In the genomic region with DNA sequence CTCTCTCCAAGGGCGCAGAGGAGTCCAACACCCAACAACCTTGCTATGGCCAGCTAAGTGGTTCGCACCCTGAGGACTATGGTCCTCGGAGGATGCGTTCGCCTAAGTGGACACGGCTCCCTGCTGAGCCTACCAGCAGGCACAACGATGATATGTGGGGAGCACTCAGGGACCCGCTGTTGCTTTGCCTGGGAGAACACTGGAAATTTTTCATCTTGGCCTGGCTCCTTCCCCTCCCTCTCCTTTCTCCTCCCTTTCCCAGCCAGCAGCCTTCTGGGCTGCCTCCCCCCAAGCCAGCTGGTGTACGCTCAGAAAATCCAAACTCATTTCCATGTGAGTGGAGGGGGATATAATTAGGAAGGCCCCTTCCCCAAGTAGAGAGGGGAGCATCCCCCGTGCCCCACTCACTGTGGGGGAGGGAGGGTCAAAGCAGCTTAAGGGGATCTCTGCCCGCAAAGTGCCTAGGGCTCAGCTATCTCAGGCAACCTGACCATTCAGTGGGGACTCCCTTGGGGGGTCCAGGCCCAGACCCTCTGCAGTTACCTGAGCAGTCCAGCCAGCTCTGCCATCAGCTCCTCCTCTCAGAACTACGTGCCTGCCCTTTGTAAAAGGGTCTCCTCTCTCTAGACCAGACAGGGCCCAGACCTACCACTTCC, we compare ENCODE assay signal across 8 cellular contexts. TPM values are rescaled to one million over a fixed set of nuclear protein-coding genes. Genes with fewer than 3 reads are reported as not detected.
A peak's percentile ranks its signal among the peaks of the same experiment; 100 is the strongest.
DNase-seq lines count a peak whose midpoint lies in the region; ATAC-seq and TF ChIP-seq lines count a peak whose summit lies in the region.

No MANE protein-coding gene starts in this region.

- H3K4me3 ChIP-seq in SJSA1 = peak overlapping the region; percentile 97
- H3K4me3 ChIP-seq in foreskin fibroblast (ENCODE audit: low read depth in 1 of 2, low read length in 2 of 2) = peak overlapping the region; percentile 77 to 88
- H3K4me3 ChIP-seq in sigmoid colon = peak overlapping the region; percentile 51 to 79 (median 66)

- WGBS in sigmoid colon, 2 donors = 58 to 70% methylated on average over 12 of the region's 12 CpGs

- intact Hi-C loops in sigmoid colon (cut with DNase I) = no loop called here

- TF ChIP-seq CTCF in foreskin fibroblast (IDR thresholded peaks at IDR 0.05; ENCODE audit: low read depth, low read length) = no peak
- no peak for TF ChIP-seq CTCF in sigmoid colon (IDR thresholded peaks at IDR 0.05)

- H3K36me3 ChIP-seq in SJSA1 = peaks cover 5% of the 10 kb centered on the region
- H3K36me3 ChIP-seq in sigmoid colon = no peaks in the 10 kb centered on the region

- no peak for TF ChIP-seq EP300 in sigmoid colon (IDR thresholded peaks at IDR 0.05)

- H3K4me1 ChIP-seq in SJSA1 (replicated peaks) = peaks cover 22% of the 10 kb centered on the region
- H3K4me1 ChIP-seq in sigmoid colon = peaks cover 0 to 24% (median 20%) of the 10 kb centered on the region in 4 donors

- ATAC-seq in GM19395 (IDR thresholded peaks at IDR 0.05; ENCODE audit: unreplicated experiment) = peak; percentile 28
- no peak for ATAC-seq in HG03175 (IDR thresholded peaks at IDR 0.05; ENCODE audit: unreplicated experiment)

- no peaks in the 10 kb centered on the region; the same call in 1 of the 2 replicates for H3K27me3 ChIP-seq in SJSA1 (replicated peaks)
- H3K27me3 ChIP-seq in sigmoid colon = peaks cover 17 to 42% (median 39%) of the 10 kb centered on the region in 3 donors

- DNase-seq in SJSA1 (ENCODE audit: low read depth in 1 of 2, low spot score in 2 of 2) = no peak
- DNase-seq in foreskin fibroblast = no peak
- no peak for DNase-seq in sigmoid colon
- no peak for DNase-seq in OCI-M1 (lab: John Stamatoyannopoulos, UW)
- no peak for DNase-seq in H4 (ENCODE audit: low spot score)
- no peak for DNase-seq in iPS-NIHi11 (ENCODE audit: low spot score)

- H3K9me3 ChIP-seq in SJSA1 (replicated peaks) (peaks cover 6% of the 10 kb centered on the region), sigmoid colon (no peaks in the 10 kb centered on the region)

- H3K27ac ChIP-seq in SJSA1 (no peak overlapping the region), sigmoid colon (peak overlapping the region; percentile 48 to 65 (median 57))

- no peak for TF ChIP-seq POLR2A in sigmoid colon (IDR thresholded peaks at IDR 0.05)

RNA-seq across cellular contexts. Expression of a gene that starts 0.6 kb away (rescaled TPM):
- total RNA-seq in SJSA1 (2014; rRNA removed; shearing (Covaris generic)) = 5.2 and 5.4 TPM in 2 replicates
- 1 to 10 TPM in 2 of 4 donors, under 1 TPM in 2; 0.28 to 3.5 (median 0.86) TPM for total RNA-seq in sigmoid colon
- 1 to 10 TPM in 2 of 3 donors, not detected in 1; 1.4 to 9.8 TPM for polyA plus RNA-seq in sigmoid colon
- total RNA-seq in H4 (2014; rRNA removed; shearing (Covaris generic)) = 0.53 and 0.91 TPM in 2 replicates

RNA-seq across cellular contexts. Expression of a gene that starts 26.6 kb away (rescaled TPM):
- total RNA-seq in SJSA1 (2014; rRNA removed; shearing (Covaris generic)) = 32.8 and 54.5 TPM in 2 replicates
- total RNA-seq in sigmoid colon = 10 to 100 TPM; 48.5 to 85.5 (median 57.7) TPM
- 10 to 100 TPM; 32.4 to 34.4 (median 34.0) TPM for polyA plus RNA-seq in sigmoid colon
- 78.0 and 83.9 TPM in 2 replicates for total RNA-seq in H4 (2014; rRNA removed; shearing (Covaris generic))
